ENCODE assay signal across 24 cellular contexts in the genomic region with DNA sequence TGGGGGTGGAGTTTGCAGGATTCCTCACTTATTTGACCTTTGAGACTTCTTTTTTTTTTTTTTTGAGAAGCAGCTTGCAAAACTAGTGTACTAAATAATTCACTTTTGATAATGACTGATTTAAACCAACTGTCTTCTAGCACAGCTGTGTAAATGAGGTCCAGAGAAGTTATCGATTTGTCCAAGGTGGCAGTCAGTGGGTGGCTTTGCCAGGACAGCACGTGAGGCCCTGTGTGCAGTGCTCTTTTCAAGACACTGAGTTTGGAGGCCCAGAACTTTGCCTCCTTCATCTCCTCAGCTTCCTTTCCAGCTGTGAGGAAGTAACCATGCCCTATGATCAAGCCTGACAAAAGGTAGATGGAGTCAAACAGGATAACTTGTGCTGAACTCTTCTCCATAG.
DNase-seq lines count a peak whose midpoint lies in the region; ATAC-seq and TF ChIP-seq lines count a peak whose summit lies in the region.
"Had no signal": no experiment of that assay in that cellular context is flagged by ENCODE, and none has a peak within 500 bp of the region (broad histone marks: within the 10 kb centered on the region; RNA-seq: fewer than 3 reads in every experiment).

No MANE protein-coding gene starts in this region.

- H3K27me3 ChIP-seq in IMR-90 (ENCODE audit: control insufficient read depth, insufficient read depth, low read length) (no peaks in the 10 kb centered on the region), body of pancreas (no peaks in the 10 kb centered on the region), mesendoderm (ENCODE audit: insufficient read depth, low read length, poor library complexity) (no peaks in the 10 kb centered on the region), ovary (no peaks in the 10 kb centered on the region)
- H3K27me3 ChIP-seq: BE2C, BLaER1 had no signal

- H2AFZ ChIP-seq in IMR-90 (replicated peaks; ENCODE audit: low read length, poor library complexity): peak overlapping the region; percentile 3

- H4K8ac ChIP-seq in IMR-90 (ENCODE audit: low read depth in 2 of 2, low read length in 2 of 2) (no peak overlapping the region), mesendoderm (ENCODE audit: low read depth, low read length) (no peak overlapping the region)

- H3K27me3 Mint-ChIP-seq in progenitor cell of endocrine pancreas: peaks cover 3% of the 10 kb centered on the region
- H3K27me3 Mint-ChIP-seq: CD4-positive, alpha-beta memory T cell; CD4-positive, CD25-positive, alpha-beta regulatory T cell; CD8-positive, alpha-beta memory T cell had no signal

- TF ChIP-seq POLR2A in IMR-90 (IDR thresholded peaks at IDR 0.05; ENCODE audit: low read depth, low read length) (no peak), body of pancreas (IDR thresholded peaks at IDR 0.05) (no peak), ovary (IDR thresholded peaks at IDR 0.05) (no peak)

- H2AK5ac ChIP-seq in IMR-90 (ENCODE audit: low read depth, low read length) (peak overlapping the region; percentile 41), mesendoderm (ENCODE audit: low read length) (peak overlapping the region; percentile 25)

- H3K4ac ChIP-seq in IMR-90 (ENCODE audit: low read depth, low read length) (no peak overlapping the region; the same call in 1 of the 2 replicates), mesendoderm (ENCODE audit: low read depth, low read length) (no peak overlapping the region)

- POLR2A ChIA-PET in IMR-90 (lab: Charles Lee; ENCODE audit: unreplicated experiment): no interaction called here

- DNase-seq in IMR-90 (no peak), NCI-H146 (lab: John Stamatoyannopoulos, UW) (peak; percentile 30), body of pancreas (peak; percentile 31 to 73 (median 56)), mesendoderm (no peak), ovary (no peak), progenitor cell of endocrine pancreas (ENCODE audit: low spot score, unreplicated experiment) (no peak), activated T-cell treated with anti-CD3 and anti-CD28 coated beads for 4 hours (no peak)
- DNase-seq: 8988T; ACHN; BE2C; C1 segment of cervical spinal cord; CD4-positive, alpha-beta memory T cell; CD4-positive, CD25-positive, alpha-beta regulatory T cell; CD8-positive, alpha-beta memory T cell; COR-L47; DMS 273 treated with DMSO at 0.1 percent for 48 hours; DMS153; DMS79; DND-41; GDM1 had no signal

- no peak overlapping the region for H3K27ac ChIP-seq in IMR-90 (ENCODE audit: insufficient read depth, low read length)
- H3K27ac ChIP-seq in body of pancreas: peak overlapping the region in 1 of 4 donors; percentile 18
- H3K27ac ChIP-seq in mesendoderm (ENCODE audit: low read depth, low read length): no peak overlapping the region
- H3K27ac ChIP-seq in ovary: no peak overlapping the region
- H3K27ac ChIP-seq: BLaER1 had no signal

- dilution Hi-C loops in IMR-90 (cut with HindIII; ENCODE audit: low sequenced_read_pairs, unreplicated experiment): no loop called here

- H3K18ac ChIP-seq in IMR-90 (ENCODE audit: low read depth, low read length) (peak overlapping the region; percentile 24; the same call in 1 of the 2 replicates), mesendoderm (ENCODE audit: low read length) (no peak overlapping the region)

- H3K79me1 ChIP-seq in IMR-90 (ENCODE audit: low read depth in 1 of 2, low read length in 2 of 2): no peaks in the 10 kb centered on the region
- no peaks in the 10 kb centered on the region for H3K79me1 ChIP-seq in mesendoderm (ENCODE audit: low read length)

- H2AK9ac ChIP-seq in IMR-90 (replicated peaks; ENCODE audit: low read depth, low read length, poor library complexity): no peak overlapping the region

- no CpG with 5 or more reads among the region's 2 CpGs for WGBS in IMR-90 (ENCODE audit: extremely low coverage in 2 of 2, insufficient read length in 1 of 2), 2 experiments
- WGBS in body of pancreas, 2 donors: 35 to 38% methylated on average over 2 of the region's 2 CpGs
- no CpG with 5 or more reads among the region's 2 CpGs for WGBS in mesendoderm (ENCODE audit: extremely low coverage, insufficient coverage, low lambda C conversion rate)
- WGBS in ovary, 3 donors: 57 to 83% (median 67%) methylated on average over 2 of the region's 2 CpGs

- no peak overlapping the region for H3K27ac Mint-ChIP-seq in progenitor cell of endocrine pancreas
- H3K27ac Mint-ChIP-seq: CD14-positive monocyte; CD4-positive, alpha-beta memory T cell had no signal

- H3K9me1 ChIP-seq in IMR-90 (ENCODE audit: insufficient read depth, low read length): no peaks in the 10 kb centered on the region

- no peaks in the 10 kb centered on the region for H3K79me2 ChIP-seq in mesendoderm (ENCODE audit: control insufficient read depth, insufficient read depth, low read length)

- H2BK15ac ChIP-seq in IMR-90 (ENCODE audit: low read depth, low read length): 0 out of 3 replicates have a peak overlapping the region, but pooled peaks have one; percentile 15
- no peak overlapping the region for H2BK15ac ChIP-seq in mesendoderm (replicated peaks; ENCODE audit: low read depth)

- H3K36me3 ChIP-seq in IMR-90 (ENCODE audit: control insufficient read depth, insufficient read depth, low read length): no peaks in the 10 kb centered on the region
- H3K36me3 ChIP-seq in body of pancreas (replicated peaks in 1 of 2; ENCODE audit: insufficient read depth in 1 of 2, low read depth in 2 of 2): no peaks in the 10 kb centered on the region
- H3K36me3 ChIP-seq in mesendoderm (ENCODE audit: control insufficient read depth, insufficient read depth, low read length): no peaks in the 10 kb centered on the region
- no peaks in the 10 kb centered on the region for H3K36me3 ChIP-seq in ovary
- H3K36me3 ChIP-seq: BE2C, BLaER1 had no signal

- CTCF ChIA-PET in IMR-90 (lab: Yijun Ruan, JAX): no interaction called here

- H3K4me1 Mint-ChIP-seq in progenitor cell of endocrine pancreas (ENCODE audit: low read depth): no peaks in the 10 kb centered on the region
- H3K4me1 Mint-ChIP-seq: CD14-positive monocyte; CD8-positive, alpha-beta memory T cell had no signal

- H2BK5ac ChIP-seq in IMR-90 (ENCODE audit: low read depth, low read length, poor library complexity, severe bottlenecking) (no peak overlapping the region), mesendoderm (ENCODE audit: low read length) (no peak overlapping the region)

- no peak overlapping the region for H3K9ac ChIP-seq in IMR-90 (ENCODE audit: low read depth, low read length)
- no peak overlapping the region for H3K9ac ChIP-seq in mesendoderm (ENCODE audit: low read length)
- H3K9ac ChIP-seq: BLaER1 had no signal

- H3K23ac ChIP-seq in IMR-90 (ENCODE audit: low read depth, low read length) (no peak overlapping the region), mesendoderm (ENCODE audit: low read length) (no peak overlapping the region)

- no peaks in the 10 kb centered on the region for H3K9me3 Mint-ChIP-seq in progenitor cell of endocrine pancreas (ENCODE audit: low read depth)
- H3K9me3 Mint-ChIP-seq: CD4-positive, alpha-beta memory T cell; CD4-positive, CD25-positive, alpha-beta regulatory T cell; CD8-positive, alpha-beta memory T cell had no signal

- peak overlapping the region; percentile 56; the same call in 1 of the 2 replicates for H3K14ac ChIP-seq in IMR-90 (replicated peaks; ENCODE audit: low read depth, low read length)

- intact Hi-C loops in IMR-90 (cut with micrococcal nuclease) (no loop called here), body of pancreas (cut with DNase I) (no loop called here), ovary (cut with DNase I) (no loop called here)

- no peak for TF ChIP-seq CTCF in IMR-90 (conservative IDR thresholded peaks at IDR 0.05; ENCODE audit: low read depth, low read length)
- no peak for TF ChIP-seq CTCF in body of pancreas (IDR thresholded peaks at IDR 0.05)
- TF ChIP-seq CTCF in ovary (IDR thresholded peaks at IDR 0.05): no peak
- no peak for TF ChIP-seq CTCF in progenitor cell of endocrine pancreas (IDR thresholded peaks at IDR 0.05; ENCODE audit: unreplicated experiment)

- TF ChIP-seq EP300 in ovary (IDR thresholded peaks at IDR 0.05): no peak

- ATAC-seq in IMR-90 (ENCODE audit: low read depth): no peak
- ATAC-seq in body of pancreas: peak; percentile 70
- ATAC-seq in HG02884 (IDR thresholded peaks at IDR 0.05; ENCODE audit: unreplicated experiment): no peak
- ATAC-seq: GM12878 had no signal

- H4K91ac ChIP-seq in IMR-90 (ENCODE audit: insufficient read depth, low read depth, low read length): peak overlapping the region; percentile 8; the same call in 1 of the 2 replicates

- H3K4me3 ChIP-seq in IMR-90 (ENCODE audit: insufficient read depth, low read depth, low read length) (no peak overlapping the region), body of pancreas (no peak overlapping the region), mesendoderm (ENCODE audit: low read length) (no peak overlapping the region), ovary (no peak overlapping the region)
- H3K4me3 ChIP-seq: BLaER1, GM12878 had no signal

- H3K4me2 ChIP-seq in IMR-90 (ENCODE audit: low read depth, low read length): no peak overlapping the region
- H3K4me2 ChIP-seq in mesendoderm (ENCODE audit: low read length): no peak overlapping the region
- H3K4me2 ChIP-seq: BLaER1 had no signal

- no TSS peak for BruUV-seq in IMR-90 (replicated peaks; lab: Mats Ljungman, UMichigan)

- peak overlapping the region; percentile 13; the same call in 1 of the 2 replicates for H2BK120ac ChIP-seq in IMR-90 (ENCODE audit: low read depth, low read length)
- no peak overlapping the region for H2BK120ac ChIP-seq in mesendoderm (ENCODE audit: low read depth, low read length)

- H3K56ac ChIP-seq in IMR-90 (ENCODE audit: extremely low read depth, insufficient read depth, low read length) (no peak overlapping the region), mesendoderm (ENCODE audit: low read length) (peak overlapping the region; percentile 36)

- H4K20me1 ChIP-seq in IMR-90 (ENCODE audit: insufficient read depth, low read length): no peaks in the 10 kb centered on the region
- H4K20me1 ChIP-seq: BLaER1 had no signal

- H3K9me3 ChIP-seq in IMR-90 (ENCODE audit: control insufficient read depth, insufficient read depth, low read length) (no peaks in the 10 kb centered on the region), body of pancreas (no peaks in the 10 kb centered on the region), ovary (no peaks in the 10 kb centered on the region)
- H3K9me3 ChIP-seq: BE2C, BLaER1 had no signal

- no peaks in the 10 kb centered on the region for H3K36me3 Mint-ChIP-seq in progenitor cell of endocrine pancreas (ENCODE audit: insufficient read depth)
- H3K36me3 Mint-ChIP-seq: CD14-positive monocyte; CD4-positive, alpha-beta memory T cell; CD4-positive, CD25-positive, alpha-beta regulatory T cell; CD8-positive, alpha-beta memory T cell had no signal

- TF ChIP-seq RAD21 in IMR-90 (IDR thresholded peaks at IDR 0.05; ENCODE audit: low read length): no peak

- H2BK20ac ChIP-seq in IMR-90 (ENCODE audit: low read depth, low read length): peak overlapping the region; percentile 33; the same call in 1 of the 2 replicates

- no peak overlapping the region for H3K4me3 Mint-ChIP-seq in progenitor cell of endocrine pancreas (ENCODE audit: low read depth)
- H3K4me3 Mint-ChIP-seq: CD14-positive monocyte; CD4-positive, alpha-beta memory T cell; CD8-positive, alpha-beta memory T cell had no signal

- peaks cover 12% of the 10 kb centered on the region for H3K4me1 ChIP-seq in IMR-90 (ENCODE audit: control insufficient read depth, insufficient read depth, low read length)
- H3K4me1 ChIP-seq in body of pancreas: peaks cover 11% of the 10 kb centered on the region
- H3K4me1 ChIP-seq in mesendoderm (ENCODE audit: control insufficient read depth, low read depth, low read length): peaks cover 9% of the 10 kb centered on the region
- H3K4me1 ChIP-seq in ovary (ENCODE audit: insufficient read depth): no peaks in the 10 kb centered on the region
- H3K4me1 ChIP-seq: BE2C, BLaER1 had no signal

- in situ Hi-C loops in IMR-90 (cut with MboI; ENCODE audit: low sequenced_read_pairs): no loop called here

- H4K5ac ChIP-seq in IMR-90 (ENCODE audit: low read depth, low read length) (no peak overlapping the region), mesendoderm (ENCODE audit: low read length) (no peak overlapping the region)

Comparison
In these comparisons a context has a peak if more than half of its experiments do, and no peak if none do; other contexts are left out.
1. DNase-seq: peak in NCI-H146 (single experiment) and body of pancreas (4 of 4); none in IMR-90 (single experiment), mesendoderm (single experiment), ovary (0 of 5), progenitor cell of endocrine pancreas (single experiment) and activated T-cell treated with anti-CD3 and anti-CD28 coated beads for 4 hours (single experiment).